In the genomic region with DNA sequence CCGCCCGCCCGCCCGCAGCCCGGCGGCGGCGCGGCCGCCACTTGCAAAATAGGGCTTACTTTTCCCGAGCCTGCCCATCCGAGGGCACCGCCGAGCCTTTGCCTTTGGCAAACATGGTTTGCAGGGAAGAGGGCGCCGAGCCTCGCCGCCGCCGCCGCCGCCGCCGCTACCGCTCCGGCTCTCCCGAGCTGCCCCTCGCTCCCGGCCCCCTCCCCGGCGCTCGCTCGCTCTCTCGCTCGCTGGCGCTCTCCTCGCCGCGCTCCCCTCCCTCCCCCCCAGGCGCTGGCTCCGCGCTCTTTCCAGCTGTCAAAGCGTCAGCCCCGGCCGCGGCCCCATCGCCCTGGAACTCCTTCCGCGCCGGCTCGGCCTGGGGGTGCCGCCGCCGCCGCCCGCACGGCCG, we compare ENCODE assay signal across 8 cellular contexts. TPM values are rescaled to one million over a fixed set of nuclear protein-coding genes. Genes with fewer than 3 reads are reported as not detected.
DNase-seq lines count a peak whose midpoint lies in the region; ATAC-seq and TF ChIP-seq lines count a peak whose summit lies in the region.

No MANE protein-coding gene starts in this region.

- no peak overlapping the region for H3K27ac Mint-ChIP-seq in Calu3 (ENCODE audit: unreplicated experiment)

- H4K12ac ChIP-seq in trophoblast cell (ENCODE audit: low read depth, low read length) = no peak overlapping the region

- H3K9me3 Mint-ChIP-seq in Calu3 (ENCODE audit: low read depth, unreplicated experiment) = no peaks in the 10 kb centered on the region

- H3K79me1 ChIP-seq in trophoblast cell (ENCODE audit: low read length) = peaks cover 37% of the 10 kb centered on the region

- no peak overlapping the region for H4K8ac ChIP-seq in trophoblast cell (ENCODE audit: low read depth, low read length)

- CTCF ChIA-PET in Calu3 (lab: Charles Lee) = interaction anchor here (1.0 kb wide), 1 partner anchor 83 kb away, joined by 3 read pairs; no protein-coding TSS in a partner anchor

- TF ChIP-seq CTCF in Calu3 (IDR thresholded peaks at IDR 0.05; ENCODE audit: unreplicated experiment) = no peak

- H3K27ac ChIP-seq in effector memory CD4-positive, alpha-beta T cell (ENCODE audit: insufficient read depth, low read length, poor library complexity, severe bottlenecking) = no peak overlapping the region
- H3K27ac ChIP-seq in trophoblast cell (ENCODE audit: low read depth, low read length) = no peak overlapping the region

- H3K4me1 ChIP-seq in effector memory CD4-positive, alpha-beta T cell (ENCODE audit: control insufficient read depth, insufficient read depth, low read length, poor library complexity, severe bottlenecking) = peaks cover 41% of the 10 kb centered on the region
- peaks cover 32 to 39% of the 10 kb centered on the region in 2 experiments for H3K4me1 ChIP-seq in trophoblast cell (ENCODE audit: control insufficient read depth in 1 of 2, insufficient read depth in 2 of 2, low read length in 2 of 2)

- H3K14ac ChIP-seq in trophoblast cell (ENCODE audit: low read length) = no peak overlapping the region

- peak overlapping the region; percentile 49 for H3K4me3 ChIP-seq in Jurkat, Clone E6-1 (ENCODE audit: low read length)
- peak overlapping the region; percentile 13 for H3K4me3 ChIP-seq in effector memory CD4-positive, alpha-beta T cell (ENCODE audit: insufficient read depth, low read depth, low read length, poor library complexity, severe bottlenecking)
- H3K4me3 ChIP-seq in trophoblast cell (ENCODE audit: low read depth, low read length) = peak overlapping the region; percentile 90

- H2BK12ac ChIP-seq in trophoblast cell (ENCODE audit: low read length) = no peak overlapping the region

- peaks cover 23% of the 10 kb centered on the region for H3K79me2 ChIP-seq in trophoblast cell (ENCODE audit: control insufficient read depth, insufficient read depth, low read length, poor library complexity)

- H3K23ac ChIP-seq in trophoblast cell (ENCODE audit: low read length) = no peak overlapping the region

- DNase-seq in Calu3 (peak; percentile 26), trophoblast cell (peak; percentile 19 to 45), NCI-H1436 treated with DMSO at 0.1 percent for 48 hours (lab: John Stamatoyannopoulos, UW) (no peak), NCI-H526 treated with DMSO at 0.1 percent for 48 hours (lab: John Stamatoyannopoulos, UW) (no peak), NOMO-1 treated with DMSO at 0.1 percent for 48 hours (lab: John Stamatoyannopoulos, UW; ENCODE audit: unreplicated experiment) (no peak)
- no peak for DNase-seq in Jurkat, Clone E6-1 (ENCODE audit: low read depth, low spot score)
- DNase-seq in effector memory CD4-positive, alpha-beta T cell = no peak

- no peak overlapping the region for H2AK5ac ChIP-seq in trophoblast cell (ENCODE audit: low read length)

- peaks cover 9% of the 10 kb centered on the region for H3K36me3 ChIP-seq in effector memory CD4-positive, alpha-beta T cell (ENCODE audit: control insufficient read depth, insufficient read depth, low read length)
- peaks cover 2 to 11% of the 10 kb centered on the region in 2 experiments for H3K36me3 ChIP-seq in trophoblast cell (ENCODE audit: control insufficient read depth in 1 of 2, insufficient read depth in 2 of 2, low read length in 2 of 2)

- no peak overlapping the region for H3K18ac ChIP-seq in trophoblast cell (ENCODE audit: low read length)

- BruUV-seq in Calu3 (replicated peaks; lab: Mats Ljungman, UMichigan) = no TSS peak

- peak overlapping the region; percentile 51 for H3K4ac ChIP-seq in trophoblast cell (ENCODE audit: low read depth, low read length)

- peaks cover 24% of the 10 kb centered on the region for H3K4me1 Mint-ChIP-seq in Calu3 (ENCODE audit: low read depth, unreplicated experiment)

- intact Hi-C loops in Calu3 (cut with micrococcal nuclease; ENCODE audit: unreplicated experiment) = no loop called here

- H3K9me3 ChIP-seq in effector memory CD4-positive, alpha-beta T cell (ENCODE audit: control insufficient read depth, low read length) = no peaks in the 10 kb centered on the region
- no peaks in the 10 kb centered on the region for H3K9me3 ChIP-seq in trophoblast cell (ENCODE audit: insufficient read depth, low read depth, low read length)

- no peaks in the 10 kb centered on the region for H3K27me3 ChIP-seq in effector memory CD4-positive, alpha-beta T cell (replicated peaks; ENCODE audit: control insufficient read depth, insufficient read depth, low read length, poor library complexity, severe bottlenecking)
- no peaks in the 10 kb centered on the region for H3K27me3 ChIP-seq in trophoblast cell (ENCODE audit: insufficient read depth, low read length)

- H4K91ac ChIP-seq in trophoblast cell (ENCODE audit: low read depth, low read length) = peak overlapping the region; percentile 46

- peak overlapping the region; percentile 38 for H2BK5ac ChIP-seq in trophoblast cell (ENCODE audit: low read depth, low read length, poor library complexity)

- H3K9ac ChIP-seq in trophoblast cell (ENCODE audit: low read length) = no peak overlapping the region

- no peak overlapping the region for H2AFZ ChIP-seq in trophoblast cell (ENCODE audit: insufficient read depth, low read length, poor library complexity)

- ATAC-seq in HG03280 (IDR thresholded peaks at IDR 0.05; ENCODE audit: unreplicated experiment) = no peak

- peaks cover 17% of the 10 kb centered on the region for H3K36me3 Mint-ChIP-seq in Calu3 (ENCODE audit: insufficient read depth, unreplicated experiment)

- no peak overlapping the region for H2BK120ac ChIP-seq in trophoblast cell (ENCODE audit: insufficient read depth, low read length, poor library complexity)

- H3K27me3 Mint-ChIP-seq in Calu3 (ENCODE audit: unreplicated experiment) = no peaks in the 10 kb centered on the region

- peak overlapping the region; percentile 38 for H3K4me2 ChIP-seq in trophoblast cell (ENCODE audit: low read length)

- H3K4me3 Mint-ChIP-seq in Calu3 (ENCODE audit: low read depth, unreplicated experiment) = peak overlapping the region; percentile 78

- WGBS in trophoblast cell (ENCODE audit: extremely low coverage, insufficient coverage, insufficient read length) = no CpG with 5 or more reads among the region's 58 CpGs

RNA-seq across cellular contexts. Expression of a gene that starts 0.3 kb away (rescaled TPM):
- total RNA-seq in Calu3 (2022) = 16.6 and 16.7 TPM in 2 replicates
- 118 TPM for polyA plus RNA-seq in Jurkat, Clone E6-1 (2012; ENCODE audit: insufficient read depth, insufficient read length)
- polyA plus RNA-seq in trophoblast cell (2013) = 137 and 143 TPM in 2 replicates

Comparison
In these comparisons a context has a peak if more than half of its experiments do, and no peak if none do; other contexts are left out.
1. DNase-seq: peak in Calu3 (single experiment) and trophoblast cell (2 of 2); none in Jurkat, Clone E6-1 (single experiment), effector memory CD4-positive, alpha-beta T cell (0 of 3), NCI-H1436 treated with DMSO at 0.1 percent for 48 hours (single experiment), NCI-H526 treated with DMSO at 0.1 percent for 48 hours (single experiment) and NOMO-1 treated with DMSO at 0.1 percent for 48 hours (single experiment).
2. H3K4me3 ChIP-seq: peak in every context shown above with its lines; median percentile 90 in trophoblast cell; 49 in Jurkat, Clone E6-1; 13 in effector memory CD4-positive, alpha-beta T cell.